In the genomic region with DNA sequence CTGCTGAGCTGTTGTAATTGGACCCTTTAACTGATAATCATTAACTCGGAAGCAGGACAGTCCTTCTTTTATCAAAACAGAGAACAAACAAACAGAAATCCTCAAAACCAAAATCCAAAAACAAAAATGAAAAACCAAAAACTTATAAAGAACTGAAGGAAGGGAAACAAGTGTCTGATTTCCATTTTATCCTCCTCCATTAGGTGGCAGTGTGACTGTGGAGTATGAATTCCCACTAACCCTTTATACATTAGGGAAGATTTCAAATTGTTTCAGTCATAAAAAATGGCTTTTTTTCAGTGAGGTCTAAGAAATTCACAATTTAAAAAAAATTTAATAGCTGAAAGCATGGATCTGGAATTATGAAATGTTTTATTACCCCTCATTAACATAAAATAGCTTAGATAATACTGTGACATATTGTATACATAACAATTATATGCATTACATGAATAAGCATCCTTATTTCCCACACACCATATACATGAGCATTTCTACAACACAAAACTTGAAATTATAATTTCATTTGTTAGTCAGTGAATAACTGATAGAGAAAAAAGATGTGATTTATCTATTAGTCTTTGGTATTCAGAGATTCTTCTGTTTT, we compare ENCODE assay signal across 8 cellular contexts.
DNase-seq lines count a peak whose midpoint lies in the region; ATAC-seq and TF ChIP-seq lines count a peak whose summit lies in the region.

No MANE protein-coding gene starts in this region.

- H3K27me3 ChIP-seq in heart right ventricle: no peaks in the 10 kb centered on the region
- H3K27me3 ChIP-seq in SK-N-SH (ENCODE audit: insufficient read depth): no peaks in the 10 kb centered on the region

- intact Hi-C loops in heart right ventricle (cut with DNase I): loop anchor here in 7 of 10 donors (5.0 to 10.0 kb wide), 3 partner anchors 620 to 1020 kb away; no protein-coding TSS in a partner anchor
- intact Hi-C loops in Right ventricle myocardium inferior (cut with DNase I): loop anchor here (5.0 kb wide), 1 partner anchor 623 kb away; no protein-coding TSS in a partner anchor

- H3K9me3 ChIP-seq in heart right ventricle (no peaks in the 10 kb centered on the region), SK-N-SH (no peaks in the 10 kb centered on the region)

- H3K9me2 ChIP-seq in SK-N-SH: no peaks in the 10 kb centered on the region

- WGBS in heart right ventricle, 2 donors: 4 to 15% methylated on average over 1 of the region's 1 CpG
- WGBS in SK-N-SH (ENCODE audit: low lambda C conversion rate): 0% methylated on average over 1 of the region's 1 CpG

- H4K20me1 ChIP-seq in SK-N-SH (ENCODE audit: insufficient read depth): no peaks in the 10 kb centered on the region

- H3K9ac ChIP-seq in SK-N-SH: no peak overlapping the region

- DNase-seq in heart right ventricle (no peak), Right ventricle myocardium inferior (ENCODE audit: missing footprints) (no peak), SK-N-SH (peak; percentile 36), iris pigment epithelial cell (ENCODE audit: low read depth) (peak; percentile 29)

- no peak overlapping the region for H3K4me3 ChIP-seq in heart right ventricle
- H3K4me3 ChIP-seq in SK-N-SH (ENCODE audit: low read depth in 2 of 2, low read length in 1 of 2): no peak overlapping the region

- TF ChIP-seq RAD21 in SK-N-SH (IDR thresholded peaks at IDR 0.05; ENCODE audit: low read length): peak; percentile 77

- H3K4me1 ChIP-seq in heart right ventricle: no peaks in the 10 kb centered on the region
- no peaks in the 10 kb centered on the region; a peak in 1 of 4 replicates for H3K4me1 ChIP-seq in SK-N-SH (ENCODE audit: control insufficient read depth in 1 of 2, insufficient read depth in 2 of 2, low read depth in 1 of 2, low read length in 1 of 2)

- no peak for TF ChIP-seq EP300 in SK-N-SH (IDR thresholded peaks at IDR 0.05; ENCODE audit: borderline replicate concordance in 1 of 2, low read depth in 1 of 2, low read length in 1 of 2)

- H3F3A ChIP-seq in SK-N-SH (replicated peaks; ENCODE audit: insufficient read depth): no peaks in the 10 kb centered on the region

- no peaks in the 10 kb centered on the region for H3K79me2 ChIP-seq in SK-N-SH (ENCODE audit: insufficient read depth)

- CTCF ChIA-PET in SK-N-SH (lab: Yijun Ruan, JAX): interaction anchor here (0.6 to 2.3 kb wide), 19 partner anchors 9 to 1030 kb away, joined by 3 to 13 read pairs (median 3); no protein-coding TSS in a partner anchor

- H3K36me3 ChIP-seq in heart right ventricle (no peaks in the 10 kb centered on the region), SK-N-SH (replicated peaks in 1 of 2; ENCODE audit: control insufficient read depth in 1 of 2, insufficient read depth in 2 of 2, low read length in 1 of 2) (no peaks in the 10 kb centered on the region)

- no peak overlapping the region for H3K4me2 ChIP-seq in SK-N-SH

- ATAC-seq in heart right ventricle (no peak), Right ventricle myocardium inferior (no peak), HG03469 (IDR thresholded peaks at IDR 0.05; ENCODE audit: unreplicated experiment) (peak; percentile 71), HG03097 (IDR thresholded peaks at IDR 0.05; ENCODE audit: low FRiP score, unreplicated experiment) (no peak), HG03135 (IDR thresholded peaks at IDR 0.05; ENCODE audit: unreplicated experiment) (no peak), HG02981 (IDR thresholded peaks at IDR 0.05; ENCODE audit: unreplicated experiment) (no peak)

- no peak overlapping the region for H3K27ac ChIP-seq in heart right ventricle
- no peak overlapping the region for H3K27ac ChIP-seq in SK-N-SH (ENCODE audit: low read depth in 2 of 2, low read length in 1 of 2)

- TF ChIP-seq CTCF in heart right ventricle (IDR thresholded peaks at IDR 0.05) (peak; percentile 11 to 60 (median 48)), SK-N-SH (IDR thresholded peaks at IDR 0.05) (peak; percentile 82)

- no peak overlapping the region for H2AFZ ChIP-seq in SK-N-SH (ENCODE audit: low read depth)

- POLR2A ChIA-PET in SK-N-SH (lab: Yijun Ruan, JAX): no interaction called here

TF ChIP-seq in SK-N-SH, 30 proteins besides CTCF, POLR2A, EP300 and RAD21:
- TF ChIP-seq TCF12 (IDR thresholded peaks at IDR 0.05) (no peak), ELF1 (IDR thresholded peaks at IDR 0.05) (no peak), RFX5 (IDR thresholded peaks at IDR 0.05; ENCODE audit: low read length) (no peak), SMC3 (IDR thresholded peaks at IDR 0.05; ENCODE audit: low read depth, low read length) (peak; percentile 54), NRF1 (IDR thresholded peaks at IDR 0.05; ENCODE audit: low read depth, low read length) (no peak), TAF1 (IDR thresholded peaks at IDR 0.05; ENCODE audit: borderline replicate concordance, low read depth, low read length) (no peak)

Comparison
In these comparisons a context has a peak if more than half of its experiments do, and no peak if none do; other contexts are left out.
1. DNase-seq: peak in SK-N-SH (single experiment) and iris pigment epithelial cell (single experiment); none in heart right ventricle (0 of 2) and Right ventricle myocardium inferior (single experiment).